ENCODE assay signal across 8 cellular contexts in the genomic region with DNA sequence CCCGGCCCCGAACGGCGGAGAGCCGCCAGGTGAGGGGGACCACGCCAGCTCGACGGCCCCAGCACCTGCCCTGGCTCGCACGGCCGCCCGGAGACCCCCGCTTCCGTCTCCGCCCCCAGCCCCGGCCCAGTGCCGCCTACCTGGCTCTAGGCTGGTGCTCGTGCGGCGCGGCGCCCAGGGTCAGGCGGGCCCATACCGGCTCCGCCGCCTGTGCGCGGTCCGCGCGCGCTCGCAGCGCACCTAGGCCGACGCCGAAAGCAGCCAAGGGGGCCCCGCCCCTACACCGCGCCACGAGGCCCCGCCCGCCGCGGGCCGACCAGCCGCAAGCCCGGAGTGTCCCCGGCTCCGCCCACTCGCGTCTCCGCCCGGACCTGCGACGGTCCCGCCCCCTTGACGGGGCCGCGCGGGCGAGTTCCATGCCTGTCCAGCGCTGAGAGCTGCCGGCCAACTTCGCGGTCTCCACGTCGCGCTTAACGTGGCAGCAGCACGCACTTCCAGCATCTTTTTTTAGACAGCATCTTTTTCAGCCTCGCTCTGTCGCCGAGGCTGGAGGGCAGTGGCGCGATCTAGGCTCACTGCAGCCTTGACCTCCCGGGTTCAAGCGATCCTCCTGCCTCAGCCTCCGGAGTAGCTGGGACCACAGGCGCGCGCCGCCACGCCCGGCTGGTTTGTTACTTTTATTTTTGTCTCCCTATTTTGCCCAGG.
DNase-seq lines count a peak whose midpoint lies in the region; ATAC-seq lines count a peak whose summit lies in the region.

A gene with protein sequence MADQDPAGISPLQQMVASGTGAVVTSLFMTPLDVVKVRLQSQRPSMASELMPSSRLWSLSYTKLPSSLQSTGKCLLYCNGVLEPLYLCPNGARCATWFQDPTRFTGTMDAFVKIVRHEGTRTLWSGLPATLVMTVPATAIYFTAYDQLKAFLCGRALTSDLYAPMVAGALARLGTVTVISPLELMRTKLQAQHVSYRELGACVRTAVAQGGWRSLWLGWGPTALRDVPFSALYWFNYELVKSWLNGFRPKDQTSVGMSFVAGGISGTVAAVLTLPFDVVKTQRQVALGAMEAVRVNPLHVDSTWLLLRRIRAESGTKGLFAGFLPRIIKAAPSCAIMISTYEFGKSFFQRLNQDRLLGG (minus strand): TSS at position 253 of the 705 bp plus-strand sequence. CDS start 1,261 bp downstream, outside the sequence.

- peaks cover 16% of the 10 kb centered on the region for H3K4me1 Mint-ChIP-seq in memory B cell

- H3K4me3 Mint-ChIP-seq in memory B cell = peak within 1 kb of the TSS; percentile 96

- peaks cover 8% of the 10 kb centered on the region for H3K36me3 Mint-ChIP-seq in memory B cell

- peak; percentile 47 for ATAC-seq in GM19468 (IDR thresholded peaks at IDR 0.05; ENCODE audit: extremely low read depth, unreplicated experiment)
- ATAC-seq in memory B cell (ENCODE audit: low read depth) = peak; percentile 63

- H3K27me3 Mint-ChIP-seq in memory B cell = no peaks in the 10 kb centered on the region

- H3K4me1 ChIP-seq in effector memory CD4-positive, alpha-beta T cell (ENCODE audit: control insufficient read depth, insufficient read depth, low read length, poor library complexity, severe bottlenecking) = peaks cover 8% of the 10 kb centered on the region

- DNase-seq in CMK (ENCODE audit: low read depth) (peak; percentile 83), HS-5 (ENCODE audit: low read depth) (peak; percentile 61), NK-92 (lab: John Stamatoyannopoulos, UW; ENCODE audit: unreplicated experiment) (peak; percentile 29), memory B cell (ENCODE audit: low spot score in 2 of 2) (peak; percentile 96 to 98)
- DNase-seq in activated CD8-positive, alpha-beta memory T cell treated with anti-CD3 and anti-CD28 coated beads for 4 hours (ENCODE audit: low read depth in 2 of 2) = peak; percentile 87 to 90
- DNase-seq in effector memory CD4-positive, alpha-beta T cell = peak; percentile 89 to 90 (median 90)
- peak; percentile 89 for DNase-seq in stimulated activated CD8-positive, alpha-beta memory T cell treated with anti-CD3 and anti-CD28 coated beads, Interleukin-12 subunit alpha, Interleukin-12 subunit beta, amount 100 ng/mL, for 24 hours (ENCODE audit: extremely low read depth)

- H3K36me3 ChIP-seq in effector memory CD4-positive, alpha-beta T cell (ENCODE audit: control insufficient read depth, insufficient read depth, low read length) = peaks cover 22% of the 10 kb centered on the region

- peak within 1 kb of the TSS; percentile 85 for H3K4me3 ChIP-seq in effector memory CD4-positive, alpha-beta T cell (ENCODE audit: insufficient read depth, low read depth, low read length, poor library complexity, severe bottlenecking)

- peak within 1 kb of the TSS; percentile 89 for H3K27ac ChIP-seq in effector memory CD4-positive, alpha-beta T cell (ENCODE audit: insufficient read depth, low read length, poor library complexity, severe bottlenecking)

- H3K9me3 ChIP-seq in effector memory CD4-positive, alpha-beta T cell (ENCODE audit: control insufficient read depth, low read length) = no peaks in the 10 kb centered on the region

- peak within 1 kb of the TSS; percentile 99 for H3K27ac Mint-ChIP-seq in memory B cell

- no peaks in the 10 kb centered on the region for H3K9me3 Mint-ChIP-seq in memory B cell

- H3K27me3 ChIP-seq in effector memory CD4-positive, alpha-beta T cell (replicated peaks; ENCODE audit: control insufficient read depth, insufficient read depth, low read length, poor library complexity, severe bottlenecking) = no peaks in the 10 kb centered on the region

Comparison
In these comparisons a context has a peak if more than half of its experiments do, and no peak if none do; other contexts are left out.
1. Peak in every context shown above with its lines: DNase-seq, ATAC-seq, H3K4me3 ChIP-seq and H3K27ac ChIP-seq.
2. DNase-seq: peak in every context shown above with its lines; median percentile 97 in memory B cell; 90 in effector memory CD4-positive, alpha-beta T cell; 89 in stimulated activated CD8-positive, alpha-beta memory T cell treated with anti-CD3 and anti-CD28 coated beads, Interleukin-12 subunit alpha, Interleukin-12 subunit beta, amount 100 ng/mL, for 24 hours; 88 in activated CD8-positive, alpha-beta memory T cell treated with anti-CD3 and anti-CD28 coated beads for 4 hours; 83 in CMK; 61 in HS-5; 29 in NK-92.